Comparison of ENCODE assay signal across 16 cellular contexts in the genomic region with DNA sequence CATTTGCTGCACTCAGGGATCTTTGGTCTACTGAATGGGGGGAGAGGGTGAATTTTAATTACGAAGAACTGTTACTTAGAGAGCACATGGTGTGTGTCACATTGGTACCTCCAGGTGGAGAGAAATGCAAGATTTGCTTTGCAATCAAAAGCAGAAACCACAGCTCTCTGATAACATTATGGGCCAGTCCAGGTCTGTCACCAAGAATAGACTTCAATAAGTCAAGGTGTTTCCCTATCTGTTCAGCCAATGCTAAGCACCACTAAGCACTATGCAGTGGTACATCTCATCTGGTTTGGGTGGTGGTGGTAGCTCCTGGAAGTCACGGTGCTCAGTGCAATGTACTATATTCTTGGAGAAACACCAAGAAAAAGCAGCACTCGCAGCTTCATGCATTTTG.
DNase-seq lines count a peak whose midpoint lies in the region; ATAC-seq and TF ChIP-seq lines count a peak whose summit lies in the region.
"Had no signal": no experiment of that assay in that cellular context is flagged by ENCODE, and none has a peak within 500 bp of the region (broad histone marks: within the 10 kb centered on the region; RNA-seq: fewer than 3 reads in every experiment).

No MANE protein-coding gene starts in this region.

- no peaks in the 10 kb centered on the region for H3K9me3 ChIP-seq in esophagus muscularis mucosa
- H3K9me3 ChIP-seq: gastrocnemius medialis had no signal

- H3K27me3 Mint-ChIP-seq in activated CD4-positive, alpha-beta T cell treated with anti-CD3 and anti-CD28 coated beads for 36 hours: no peaks in the 10 kb centered on the region
- H3K27me3 Mint-ChIP-seq in effector memory CD8-positive, alpha-beta T cell: no peaks in the 10 kb centered on the region
- peaks cover 2% of the 10 kb centered on the region for H3K27me3 Mint-ChIP-seq in endothelial cell (ENCODE audit: unreplicated experiment)

- no peaks in the 10 kb centered on the region for H3K9me3 Mint-ChIP-seq in activated CD4-positive, alpha-beta T cell treated with anti-CD3 and anti-CD28 coated beads for 36 hours (ENCODE audit: low read depth)
- no peaks in the 10 kb centered on the region for H3K9me3 Mint-ChIP-seq in effector memory CD8-positive, alpha-beta T cell
- H3K9me3 Mint-ChIP-seq in stimulated activated effector memory CD8-positive, alpha-beta T cell treated with anti-CD3 and anti-CD28 coated beads, Interleukin-12 subunit alpha, Interleukin-12 subunit beta, amount 100 ng/mL, for 72 hours: no peaks in the 10 kb centered on the region
- H3K9me3 Mint-ChIP-seq in endothelial cell (ENCODE audit: unreplicated experiment): no peaks in the 10 kb centered on the region

- POLR2A ChIA-PET in activated CD4-positive, alpha-beta T cell treated with anti-CD3 and anti-CD28 coated beads for 36 hours (lab: Charles Lee): interaction anchor here (0.6 to 3.9 kb wide), 6 partner anchors 9 to 25 kb away, joined by 3 to 56 read pairs (median 8); no protein-coding TSS in a partner anchor

- no peaks in the 10 kb centered on the region for H3K27me3 ChIP-seq in esophagus muscularis mucosa
- H3K27me3 ChIP-seq: gastrocnemius medialis had no signal

- CTCF ChIA-PET in activated CD4-positive, alpha-beta T cell treated with anti-CD3 and anti-CD28 coated beads for 36 hours (lab: Charles Lee): interaction anchor here (0.5 to 16.1 kb wide), 10 partner anchors 9 to 220 kb away, joined by 3 to 187 read pairs (median 4); no protein-coding TSS in a partner anchor

- H3K4me3 Mint-ChIP-seq in activated CD4-positive, alpha-beta T cell treated with anti-CD3 and anti-CD28 coated beads for 36 hours: peak overlapping the region; percentile 88
- H3K4me3 Mint-ChIP-seq in effector memory CD8-positive, alpha-beta T cell: peak overlapping the region; percentile 91 to 96
- peak overlapping the region; percentile 91 for H3K4me3 Mint-ChIP-seq in stimulated activated effector memory CD8-positive, alpha-beta T cell treated with anti-CD3 and anti-CD28 coated beads, Interleukin-12 subunit alpha, Interleukin-12 subunit beta, amount 100 ng/mL, for 72 hours
- no peak overlapping the region for H3K4me3 Mint-ChIP-seq in endothelial cell (ENCODE audit: unreplicated experiment)

- whole genome bisulfite sequencing in esophagus muscularis mucosa: 71% methylated on average over 2 of the region's 3 CpGs

- TF ChIP-seq POLR2A in esophagus muscularis mucosa (IDR thresholded peaks at IDR 0.05; ENCODE audit: low read depth): no peak

- peaks cover 76% of the 10 kb centered on the region for H3K4me1 Mint-ChIP-seq in activated CD4-positive, alpha-beta T cell treated with anti-CD3 and anti-CD28 coated beads for 36 hours
- H3K4me1 Mint-ChIP-seq in effector memory CD8-positive, alpha-beta T cell (ENCODE audit: low read depth in 2 of 2): peaks cover 64 to 69% of the 10 kb centered on the region in 2 donors
- H3K4me1 Mint-ChIP-seq in stimulated activated effector memory CD8-positive, alpha-beta T cell treated with anti-CD3 and anti-CD28 coated beads, Interleukin-12 subunit alpha, Interleukin-12 subunit beta, amount 100 ng/mL, for 72 hours: peaks cover 77% of the 10 kb centered on the region
- peaks cover 32% of the 10 kb centered on the region for H3K4me1 Mint-ChIP-seq in endothelial cell (ENCODE audit: unreplicated experiment)

- peak overlapping the region in 2 of 4 donors; percentile 51 to 56 for H3K4me3 ChIP-seq in esophagus muscularis mucosa

- H3K36me3 Mint-ChIP-seq in activated CD4-positive, alpha-beta T cell treated with anti-CD3 and anti-CD28 coated beads for 36 hours (ENCODE audit: low read depth): peaks cover 9% of the 10 kb centered on the region
- H3K36me3 Mint-ChIP-seq in effector memory CD8-positive, alpha-beta T cell (ENCODE audit: insufficient read depth): peaks cover 27% of the 10 kb centered on the region
- H3K36me3 Mint-ChIP-seq in stimulated activated effector memory CD8-positive, alpha-beta T cell treated with anti-CD3 and anti-CD28 coated beads, Interleukin-12 subunit alpha, Interleukin-12 subunit beta, amount 100 ng/mL, for 72 hours: peaks cover 13% of the 10 kb centered on the region
- no peaks in the 10 kb centered on the region for H3K36me3 Mint-ChIP-seq in endothelial cell (ENCODE audit: low read depth, unreplicated experiment)

- H3K27ac ChIP-seq in esophagus muscularis mucosa (replicated peaks in 1 of 4): peak overlapping the region in 2 of 4 donors; percentile 47 to 81

- no peak for TF ChIP-seq CTCF in endothelial cell (IDR thresholded peaks at IDR 0.05; ENCODE audit: unreplicated experiment)
- TF ChIP-seq CTCF in esophagus muscularis mucosa (IDR thresholded peaks at IDR 0.05): no peak

- intact Hi-C loops in activated CD4-positive, alpha-beta T cell treated with anti-CD3 and anti-CD28 coated beads for 36 hours (cut with DNase I, micrococcal nuclease): loop anchor here in 1 of 2 experiments (10.0 kb wide), 2 partner anchors 669 to 839 kb away; partner anchors contain the start of genes DCLRE1A and NHLRC2
- intact Hi-C loops in esophagus muscularis mucosa (cut with DNase I): no loop called here

- no peak for TF ChIP-seq EP300 in esophagus muscularis mucosa (IDR thresholded peaks at IDR 0.05)

- peak overlapping the region; percentile 95 for H3K27ac Mint-ChIP-seq in activated CD4-positive, alpha-beta T cell treated with anti-CD3 and anti-CD28 coated beads for 36 hours
- peak overlapping the region; percentile 82 to 99 for H3K27ac Mint-ChIP-seq in effector memory CD8-positive, alpha-beta T cell
- H3K27ac Mint-ChIP-seq in stimulated activated effector memory CD8-positive, alpha-beta T cell treated with anti-CD3 and anti-CD28 coated beads, Interleukin-12 subunit alpha, Interleukin-12 subunit beta, amount 100 ng/mL, for 72 hours: no peak overlapping the region
- no peak overlapping the region for H3K27ac Mint-ChIP-seq in endothelial cell (ENCODE audit: unreplicated experiment)

- peaks cover 0 to 37% (median 0%) of the 10 kb centered on the region in 4 donors for H3K36me3 ChIP-seq in esophagus muscularis mucosa
- H3K36me3 ChIP-seq: gastrocnemius medialis had no signal

- peaks cover 71 to 83% (median 79%) of the 10 kb centered on the region in 4 donors for H3K4me1 ChIP-seq in esophagus muscularis mucosa

- peak; percentile 5 for ATAC-seq in activated CD4-positive, alpha-beta T cell treated with anti-CD3 and anti-CD28 coated beads for 36 hours
- ATAC-seq in effector memory CD8-positive, alpha-beta T cell (replicated peaks): no peak
- ATAC-seq in stimulated activated effector memory CD8-positive, alpha-beta T cell treated with anti-CD3 and anti-CD28 coated beads, Interleukin-12 subunit alpha, Interleukin-12 subunit beta, amount 100 ng/mL, for 72 hours: no peak
- ATAC-seq: gastrocnemius medialis had no signal

- DNase-seq in activated CD4-positive, alpha-beta T cell treated with anti-CD3 and anti-CD28 coated beads for 36 hours: peak; percentile 29
- DNase-seq in activated CD4-positive, alpha-beta T cell treated with anti-CD3 and anti-CD28 coated beads, Interleukin-2, amount 50 U/mL, for 4 hours: no peak
- peak; percentile 7 for DNase-seq in RPMI8226
- no peak for DNase-seq in effector memory CD8-positive, alpha-beta T cell
- no peak for DNase-seq in stimulated activated effector memory CD8-positive, alpha-beta T cell treated with anti-CD3 and anti-CD28 coated beads, Interleukin-12 subunit alpha, Interleukin-12 subunit beta, amount 100 ng/mL, for 72 hours (ENCODE audit: low spot score in 2 of 2)
- DNase-seq in endothelial cell (ENCODE audit: low spot score): no peak
- DNase-seq in mesenteric fat pad (ENCODE audit: low spot score): no peak
- no peak for DNase-seq in esophagus muscularis mucosa (ENCODE audit: extremely low spot score)
- DNase-seq: 8988T; activated CD4-positive, alpha-beta T cell treated with anti-CD3 and anti-CD28 coated beads, Interleukin-2, amount 50 U/mL, for 48 hours; anterior cingulate cortex; gastrocnemius medialis; islet precursor cell; KBM-7; NCI-H2081; substantia nigra had no signal

Comparison
In these comparisons a context has a peak if more than half of its experiments do, and no peak if none do; other contexts are left out.
1. DNase-seq: peak in activated CD4-positive, alpha-beta T cell treated with anti-CD3 and anti-CD28 coated beads for 36 hours (single experiment) and RPMI8226 (single experiment); none in activated CD4-positive, alpha-beta T cell treated with anti-CD3 and anti-CD28 coated beads, Interleukin-2, amount 50 U/mL, for 4 hours (0 of 2), effector memory CD8-positive, alpha-beta T cell (0 of 3), stimulated activated effector memory CD8-positive, alpha-beta T cell treated with anti-CD3 and anti-CD28 coated beads, Interleukin-12 subunit alpha, Interleukin-12 subunit beta, amount 100 ng/mL, for 72 hours (0 of 2), endothelial cell (single experiment), mesenteric fat pad (single experiment) and esophagus muscularis mucosa (single experiment).
2. H3K27ac Mint-ChIP-seq: peak in activated CD4-positive, alpha-beta T cell treated with anti-CD3 and anti-CD28 coated beads for 36 hours (single experiment) and effector memory CD8-positive, alpha-beta T cell (2 of 2); none in stimulated activated effector memory CD8-positive, alpha-beta T cell treated with anti-CD3 and anti-CD28 coated beads, Interleukin-12 subunit alpha, Interleukin-12 subunit beta, amount 100 ng/mL, for 72 hours (single experiment) and endothelial cell (single experiment).